In genomic region chr19:21492932-21493906, GRCh38 we compare ENCODE assay signal across 17 cellular contexts.
"Had no signal": no experiment of that assay in that cellular context is flagged by ENCODE, and none has a peak within 500 bp of the region (broad histone marks: within the 10 kb centered on the region; RNA-seq: fewer than 3 reads in every experiment).

No MANE protein-coding gene starts in this region.

- H3K4me3 Mint-ChIP-seq: activated CD4-positive, alpha-beta memory T cell treated with anti-CD3 and anti-CD28 coated beads, Interleukin-2, amount 10 ng/mL, durations not matched to agents 7 days and 5 days; activated naive CD8-positive, alpha-beta T cell treated with anti-CD3 and anti-CD28 coated beads for 36 hours; dendritic cell treated with granulocyte-macrophage colony-stimulating factor and Interleukin-4, amounts not matched to agents 40 ng/mL and 50 ng/mL, for 4 days; nephron; stimulated activated memory B cell treated with anti-CD40 and anti-IgM and Interleukin-4, amounts not matched to agents 10 μg/mL and 1 μg/mL and 100 μg/mL, for 72 hours; WTC11 had no signal

- H3K27ac Mint-ChIP-seq: activated CD4-positive, alpha-beta memory T cell treated with anti-CD3 and anti-CD28 coated beads, Interleukin-2, amount 10 ng/mL, durations not matched to agents 7 days and 5 days; activated naive CD8-positive, alpha-beta T cell treated with anti-CD3 and anti-CD28 coated beads for 36 hours; dendritic cell treated with granulocyte-macrophage colony-stimulating factor and Interleukin-4, amounts not matched to agents 40 ng/mL and 50 ng/mL, for 4 days; nephron; stimulated activated memory B cell treated with anti-CD40 and anti-IgM and Interleukin-4, amounts not matched to agents 10 μg/mL and 1 μg/mL and 100 μg/mL, for 72 hours; WTC11 had no signal

- H3K4me1 ChIP-seq: gastroesophageal sphincter had no signal

- H3K9me3 Mint-ChIP-seq: stimulated activated memory B cell treated with anti-CD40 and anti-IgM and Interleukin-4, amounts not matched to agents 10 μg/mL and 1 μg/mL and 100 μg/mL, for 72 hours had no signal

- DNase-seq: activated CD4-positive, alpha-beta memory T cell treated with anti-CD3 and anti-CD28 coated beads, Interleukin-2, amount 10 ng/mL, durations not matched to agents 7 days and 5 days; activated CD4-positive, alpha-beta T cell treated with anti-CD3 and anti-CD28 coated beads for 4 hours; activated naive CD8-positive, alpha-beta T cell treated with anti-CD3 and anti-CD28 coated beads for 36 hours; cerebellar nuclear complex; effector memory CD4-positive, alpha-beta T cell; left colon; mesenchymal stem cell; occipital lobe; T-helper 2 cell had no signal

- H3K36me3 Mint-ChIP-seq: stimulated activated memory B cell treated with anti-CD40 and anti-IgM and Interleukin-4, amounts not matched to agents 10 μg/mL and 1 μg/mL and 100 μg/mL, for 72 hours had no signal

- FAIRE-seq: islet of Langerhans, TTC549, urothelium cell line had no signal

- ATAC-seq: gastroesophageal sphincter; left colon; stimulated activated memory B cell treated with anti-CD40 and anti-IgM and Interleukin-4, amounts not matched to agents 10 μg/mL and 1 μg/mL and 100 μg/mL, for 72 hours; WTC11 had no signal

- H3K27me3 Mint-ChIP-seq: activated CD4-positive, alpha-beta memory T cell treated with anti-CD3 and anti-CD28 coated beads, Interleukin-2, amount 10 ng/mL, durations not matched to agents 7 days and 5 days; activated naive CD8-positive, alpha-beta T cell treated with anti-CD3 and anti-CD28 coated beads for 36 hours; dendritic cell treated with granulocyte-macrophage colony-stimulating factor and Interleukin-4, amounts not matched to agents 40 ng/mL and 50 ng/mL, for 4 days; stimulated activated memory B cell treated with anti-CD40 and anti-IgM and Interleukin-4, amounts not matched to agents 10 μg/mL and 1 μg/mL and 100 μg/mL, for 72 hours had no signal

- H3K27ac ChIP-seq: gastroesophageal sphincter had no signal

- H3K36me3 ChIP-seq: gastroesophageal sphincter had no signal

- H3K9me3 ChIP-seq: gastroesophageal sphincter had no signal

- H3K4me3 ChIP-seq: gastroesophageal sphincter had no signal

- H3K27me3 ChIP-seq: gastroesophageal sphincter had no signal

- H3K4me1 Mint-ChIP-seq: activated CD4-positive, alpha-beta memory T cell treated with anti-CD3 and anti-CD28 coated beads, Interleukin-2, amount 10 ng/mL, durations not matched to agents 7 days and 5 days; activated naive CD8-positive, alpha-beta T cell treated with anti-CD3 and anti-CD28 coated beads for 36 hours; nephron; stimulated activated memory B cell treated with anti-CD40 and anti-IgM and Interleukin-4, amounts not matched to agents 10 μg/mL and 1 μg/mL and 100 μg/mL, for 72 hours; WTC11 had no signal
